In genomic region chr1:227971643-227972282, GRCh38 we compare ENCODE assay signal across 3 cellular contexts. TPM values are rescaled to one million over a fixed set of nuclear protein-coding genes. Genes with fewer than 3 reads are reported as not detected.
"Had no signal": no experiment of that assay in that cellular context is flagged by ENCODE, and none has a peak within 500 bp of the region (broad histone marks: within the 10 kb centered on the region; RNA-seq: fewer than 3 reads in every experiment).

No MANE protein-coding gene starts in this region.

RNA-seq across cellular contexts. Expression of gene WNT9A, which starts 24.0 kb away (rescaled TPM):
- total RNA-seq: HT-29 had no signal
- polyA plus RNA-seq: IgD-negative memory B cell had no signal

RNA-seq across cellular contexts. Expression of gene WNT3A, which starts 35.0 kb away (rescaled TPM):
- total RNA-seq: GM23248, HT-29 had no signal
- polyA plus RNA-seq: GM23248, IgD-negative memory B cell had no signal
